In the genomic region with DNA sequence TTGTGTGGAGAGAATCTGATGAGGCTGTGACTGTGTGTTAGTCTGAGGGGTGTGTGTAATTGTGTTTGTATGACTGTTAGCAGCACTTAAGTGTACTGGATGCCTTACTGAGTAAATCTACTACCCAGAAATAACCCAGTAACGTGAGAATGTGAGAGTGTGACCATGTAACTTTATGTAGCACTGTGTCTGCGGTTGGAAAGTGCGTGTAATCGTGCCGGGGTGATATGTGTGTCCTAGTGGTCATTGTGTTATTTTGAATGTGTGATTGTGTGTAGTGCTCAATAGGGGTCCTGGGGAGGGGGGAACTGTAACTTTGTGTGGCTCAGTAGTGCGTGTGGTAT, we compare ENCODE assay signal across 8 cellular contexts. TPM values are rescaled to one million over a fixed set of nuclear protein-coding genes. Genes with fewer than 3 reads are reported as not detected.
DNase-seq lines count a peak whose midpoint lies in the region; ATAC-seq, FAIRE-seq and TF ChIP-seq lines count a peak whose summit lies in the region.

No MANE protein-coding gene starts in this region.

- H3K9me3 ChIP-seq in A549 (peaks cover 87% of the 10 kb centered on the region), astrocyte (ENCODE audit: insufficient read depth, low read depth, low read length) (no peaks in the 10 kb centered on the region)

- H3K36me3 ChIP-seq in astrocyte (ENCODE audit: insufficient read depth, low read length), result peaks cover 5% of the 10 kb centered on the region

- H3K27me3 Mint-ChIP-seq in astrocyte (ENCODE audit: low read depth, unreplicated experiment), result no peaks in the 10 kb centered on the region

- no peak for TF ChIP-seq RAD21 in A549 (conservative IDR thresholded peaks at IDR 0.05 in 1 of 2, IDR thresholded peaks at IDR 0.05 in 1 of 2)

- peaks cover 11% of the 10 kb centered on the region for H3K9me3 Mint-ChIP-seq in astrocyte (ENCODE audit: unreplicated experiment)

- H2AFZ ChIP-seq in astrocyte (ENCODE audit: low read depth, low read length), result peak overlapping the region; percentile 94

- no peak for TF ChIP-seq EP300 in A549 (IDR thresholded peaks at IDR 0.05)

- POLR2A ChIA-PET in A549 (lab: Yijun Ruan, JAX), result no interaction called here

- CTCF ChIA-PET in A549 (lab: Yijun Ruan, JAX), result no interaction called here

- peak overlapping the region; percentile 75 for H3K4me2 ChIP-seq in A549
- H3K4me2 ChIP-seq in astrocyte (ENCODE audit: low read length), result peak overlapping the region; percentile 97

- no peaks in the 10 kb centered on the region for H3K4me1 ChIP-seq in A549
- H3K4me1 ChIP-seq in astrocyte (ENCODE audit: insufficient read depth, low read length), result peaks cover 5% of the 10 kb centered on the region

- no peak for TF ChIP-seq POLR2A in A549 (IDR thresholded peaks at IDR 0.05; ENCODE audit: low read length)

- peak overlapping the region; percentile 97 for H3K4me3 Mint-ChIP-seq in astrocyte (ENCODE audit: unreplicated experiment)

- H3K36me3 Mint-ChIP-seq in astrocyte (ENCODE audit: low read depth, unreplicated experiment), result peaks cover 15% of the 10 kb centered on the region

- 28% methylated on average over 6 of the region's 6 CpGs for WGBS in A549 (ENCODE audit: missing lambda C conversion rate)

- H4K20me1 ChIP-seq in astrocyte (ENCODE audit: insufficient read depth, low read length), result no peaks in the 10 kb centered on the region

- DNase-seq in A549 (ENCODE audit: low read depth in 1 of 2, low spot score in 1 of 2) (no peak), astrocyte (ENCODE audit: low read depth) (peak; percentile 68), stromal cell of bone marrow (ENCODE audit: low read depth) (peak; percentile 37), islet precursor cell (no peak), NCI-H2029 (lab: John Stamatoyannopoulos, UW) (no peak)

- H3K27ac ChIP-seq in A549 (peak overlapping the region; percentile 87 to 91), astrocyte (ENCODE audit: low read depth, low read length) (peak overlapping the region; percentile 88), layer of hippocampus (ENCODE audit: low read depth, low read length) (peak overlapping the region; percentile 98)

- TF ChIP-seq CTCF in A549 (IDR thresholded peaks at IDR 0.05) (no peak), astrocyte (IDR thresholded peaks at IDR 0.05; ENCODE audit: insufficient read depth, low read depth, low read length) (no peak)

- peak overlapping the region; percentile 93 for H3K9ac ChIP-seq in astrocyte (ENCODE audit: low read length)

- ATAC-seq in A549 (peak; percentile 1 to 9; a peak in 4 of 6 replicates), HG03432 (IDR thresholded peaks at IDR 0.05; ENCODE audit: unreplicated experiment) (peak; percentile 7), HG02610 (IDR thresholded peaks at IDR 0.05; ENCODE audit: unreplicated experiment) (no peak)

- H3K27me3 ChIP-seq in astrocyte (ENCODE audit: insufficient read depth, low read length) (no peaks in the 10 kb centered on the region), layer of hippocampus (ENCODE audit: control insufficient read depth, insufficient read depth, low read length) (no peaks in the 10 kb centered on the region)

- peak overlapping the region; percentile 31 for H3K27ac Mint-ChIP-seq in astrocyte (ENCODE audit: unreplicated experiment)

- H3K4me3 ChIP-seq in A549, result peak overlapping the region; percentile 66
- H3K4me3 ChIP-seq in astrocyte (ENCODE audit: insufficient read depth, low read depth, low read length), result peak overlapping the region; percentile 99

- H3K4me1 Mint-ChIP-seq in astrocyte (ENCODE audit: low read depth, unreplicated experiment), result peaks cover 5% of the 10 kb centered on the region

- peaks cover 25% of the 10 kb centered on the region for H3K79me2 ChIP-seq in astrocyte (ENCODE audit: insufficient read depth, low read length)

- FAIRE-seq in A549 (lab: Jason Lieb, UNC) (peak; percentile 70), astrocyte (lab: Jason Lieb, UNC) (no peak)

TF ChIP-seq in A549, 52 proteins besides CTCF, POLR2A, EP300 and RAD21:
- no peak for TF ChIP-seq TFCP2L1 (CRISPR knock-in tag; IDR thresholded peaks at IDR 0.05)
- TF ChIP-seq BHLHE40 (IDR thresholded peaks at IDR 0.05; ENCODE audit: low read depth, low read length), result no peak
- TF ChIP-seq KDM5A (IDR thresholded peaks at IDR 0.05), result no peak
- TF ChIP-seq, protein P1, sequence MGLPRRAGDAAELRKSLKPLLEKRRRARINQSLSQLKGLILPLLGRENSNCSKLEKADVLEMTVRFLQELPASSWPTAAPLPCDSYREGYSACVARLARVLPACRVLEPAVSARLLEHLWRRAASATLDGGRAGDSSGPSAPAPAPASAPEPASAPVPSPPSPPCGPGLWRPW (IDR thresholded peaks at IDR 0.05), result no peak
- no peak for TF ChIP-seq NFE2L2 (conservative IDR thresholded peaks at IDR 0.05; ENCODE audit: low read length)
- no peak for TF ChIP-seq ZFP36 (IDR thresholded peaks at IDR 0.05; ENCODE audit: borderline replicate concordance, partially characterized antibody)
- TF ChIP-seq, protein P2, sequence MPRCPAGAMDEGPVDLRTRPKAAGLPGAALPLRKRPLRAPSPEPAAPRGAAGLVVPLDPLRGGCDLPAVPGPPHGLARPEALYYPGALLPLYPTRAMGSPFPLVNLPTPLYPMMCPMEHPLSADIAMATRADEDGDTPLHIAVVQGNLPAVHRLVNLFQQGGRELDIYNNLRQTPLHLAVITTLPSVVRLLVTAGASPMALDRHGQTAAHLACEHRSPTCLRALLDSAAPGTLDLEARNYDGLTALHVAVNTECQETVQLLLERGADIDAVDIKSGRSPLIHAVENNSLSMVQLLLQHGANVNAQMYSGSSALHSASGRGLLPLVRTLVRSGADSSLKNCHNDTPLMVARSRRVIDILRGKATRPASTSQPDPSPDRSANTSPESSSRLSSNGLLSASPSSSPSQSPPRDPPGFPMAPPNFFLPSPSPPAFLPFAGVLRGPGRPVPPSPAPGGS (IDR thresholded peaks at IDR 0.05), result no peak
- TF ChIP-seq RNF2 (IDR thresholded peaks at IDR 0.05; ENCODE audit: borderline replicate concordance, low read depth), result no peak
- TF ChIP-seq ZNF302 (CRISPR knock-in tag; IDR thresholded peaks at IDR 0.05), result no peak
- no peak for TF ChIP-seq HOXB5 (CRISPR knock-in tag; IDR thresholded peaks at IDR 0.05)
- no peak for TF ChIP-seq HOXA7 (CRISPR knock-in tag; IDR thresholded peaks at IDR 0.05)
- no peak for TF ChIP-seq HOXB13 (CRISPR knock-in tag; IDR thresholded peaks at IDR 0.05; ENCODE audit: low read depth)

RNA-seq across cellular contexts. Expression of a gene that starts 0.6 kb away (rescaled TPM):
- 13.0 and 13.1 TPM in 2 replicates for polyA plus RNA-seq in A549 (2011; rRNA removed)
- 2.5 and 3.5 TPM in 2 replicates for polyA plus RNA-seq in A549 (2012; cell fraction: cytosol; rRNA removed)
- 3.8 and 4.5 TPM in 2 replicates for polyA plus RNA-seq in A549 (2012; cell fraction: nucleus; rRNA removed)
- 6.6 to 6.9 TPM (median 6.6 TPM) in 3 replicates for polyA plus RNA-seq in A549 (2017; fragmentation: RNase III; extraction: RNeasy Plus Mini Kit Qiagen cat#74134 plus additional on column Dnase treatment)
- 10.0 TPM in 2 replicates for polyA minus RNA-seq in A549 (2011; rRNA and poly(A)+ RNA removed)
- total RNA-seq in astrocyte, result 7.0 and 7.4 TPM in 2 replicates

RNA-seq across cellular contexts. Expression of a gene that starts 8.2 kb away (rescaled TPM):
- polyA plus RNA-seq in A549 (2011; rRNA removed), result 14.1 and 15.1 TPM in 2 replicates
- 5.6 and 6.1 TPM in 2 replicates for polyA plus RNA-seq in A549 (2012; cell fraction: cytosol; rRNA removed)
- 2.9 and 4.4 TPM in 2 replicates for polyA plus RNA-seq in A549 (2012; cell fraction: nucleus; rRNA removed)
- polyA plus RNA-seq in A549 (2017; fragmentation: RNase III; extraction: RNeasy Plus Mini Kit Qiagen cat#74134 plus additional on column Dnase treatment), result 4.5 to 6.9 TPM (median 5.3 TPM) in 3 replicates
- 18.1 and 19.0 TPM in 2 replicates for polyA minus RNA-seq in A549 (2011; rRNA and poly(A)+ RNA removed)
- total RNA-seq in astrocyte, result 10.6 and 12.9 TPM in 2 replicates

RNA-seq across cellular contexts. Expression of a gene that starts 46.1 kb away (rescaled TPM):
- polyA plus RNA-seq in A549 (2011; rRNA removed) (14.2 and 14.7 TPM in 2 replicates), A549 (2017; fragmentation: RNase III; extraction: RNeasy Plus Mini Kit Qiagen cat#74134 plus additional on column Dnase treatment) (4.4 to 5.1 TPM (median 5.0 TPM) in 3 replicates)
- 3.2 and 4.8 TPM in 2 replicates for polyA plus RNA-seq in A549 (2012; cell fraction: cytosol; rRNA removed)
- polyA plus RNA-seq in A549 (2012; cell fraction: nucleus; rRNA removed), result 0.98 and 2.5 TPM in 2 replicates
- polyA minus RNA-seq in A549 (2011; rRNA and poly(A)+ RNA removed), result 4.1 and 5.1 TPM in 2 replicates
- 4.2 and 5.9 TPM in 2 replicates for total RNA-seq in astrocyte

Comparison
In these comparisons a context has a peak if more than half of its experiments do, and no peak if none do; other contexts are left out.
1. DNase-seq: peak in astrocyte (single experiment) and stromal cell of bone marrow (single experiment); none in A549 (0 of 2), islet precursor cell (single experiment) and NCI-H2029 (single experiment).
2. Peak in every context shown above with its lines, with median percentiles within 50 percentile points of each other: H3K27ac ChIP-seq.